ENCODE assay signal across 10 cellular contexts in genomic region chr12:99453831-99454538, GRCh38.
A peak's percentile ranks its signal among the peaks of the same experiment; 100 is the strongest.
DNase-seq lines count a peak whose midpoint lies in the region; ATAC-seq lines count a peak whose summit lies in the region.
"Had no signal": no experiment of that assay in that cellular context is flagged by ENCODE, and none has a peak within 500 bp of the region (broad histone marks: within the 10 kb centered on the region; RNA-seq: fewer than 3 reads in every experiment).

No MANE protein-coding gene starts in this region.

- DNase-seq in MV-4-11 (lab: John Stamatoyannopoulos, UW): peak; percentile 50
- DNase-seq in renal cortical epithelial cell (ENCODE audit: low read depth): peak; percentile 78
- DNase-seq in iPS-NIHi11 (ENCODE audit: low spot score): no peak
- no peak for DNase-seq in T-helper 9 cell
- no peak for DNase-seq in activated naive CD4-positive, alpha-beta T cell (lab: John Stamatoyannopoulos, UW)
- DNase-seq: activated effector memory CD4-positive, alpha-beta T cell treated with Interleukin-2 at 50 U/mL for 16 hours; stimulated activated naive CD8-positive, alpha-beta T cell treated with anti-CD3 and anti-CD28 coated beads, Interleukin-15, Interleukin-2, amounts not matched to agents 100 U/mL and 50 U/mL, for 24 hours had no signal

- peak; percentile 51 for ATAC-seq in GM19025 (IDR thresholded peaks at IDR 0.05; ENCODE audit: low read depth, unreplicated experiment)
- ATAC-seq in HG02840 (IDR thresholded peaks at IDR 0.05; ENCODE audit: low FRiP score, unreplicated experiment): peak; percentile 57
- ATAC-seq in GM21360 (IDR thresholded peaks at IDR 0.05; ENCODE audit: unreplicated experiment): no peak
- ATAC-seq: stimulated activated naive CD8-positive, alpha-beta T cell treated with anti-CD3 and anti-CD28 coated beads, Interleukin-15, Interleukin-2, amounts not matched to agents 100 U/mL and 50 U/mL, for 24 hours had no signal

Comparison
In these comparisons a context has a peak if more than half of its experiments do, and no peak if none do; other contexts are left out.
1. DNase-seq: peak in MV-4-11 (single experiment) and renal cortical epithelial cell (single experiment); none in iPS-NIHi11 (single experiment), T-helper 9 cell (single experiment) and activated naive CD4-positive, alpha-beta T cell (0 of 4).